ENCODE assay signal across 8 cellular contexts in genomic region chr11:14892036-14892556, GRCh38. TPM values are rescaled to one million over a fixed set of nuclear protein-coding genes. Genes with fewer than 3 reads are reported as not detected.
DNase-seq lines count a peak whose midpoint lies in the region; ATAC-seq and TF ChIP-seq lines count a peak whose summit lies in the region.

Gene CYP2R1 (minus strand): TSS chr11:14892231. CDS start chr11:14892205, 26 bp downstream.

- peak within 1 kb of the TSS; percentile 78 for H3K27ac ChIP-seq in BLaER1
- peak within 1 kb of the TSS; percentile 99 for H3K27ac ChIP-seq in colonic mucosa

- H3K27ac Mint-ChIP-seq in activated CD4-positive, alpha-beta T cell treated with anti-CD3 and anti-CD28 coated beads, Interleukin-2, amount 10 ng/mL, durations not matched to agents 24 days and 14 days = peak within 1 kb of the TSS; percentile 99

- peak within 1 kb of the TSS; percentile 82 for H3K4me2 ChIP-seq in BLaER1

- H3K4me1 ChIP-seq in BLaER1 (peaks cover 36% of the 10 kb centered on the region), colonic mucosa (no peaks in the 10 kb centered on the region)

- DNase-seq in NCI-H526 (lab: John Stamatoyannopoulos, UW) (peak; percentile 98 to 99), colonic mucosa (peak; percentile 99), left kidney (ENCODE audit: low read depth, low spot score) (peak; percentile 99)
- peak; percentile 98 for DNase-seq in activated CD4-positive, alpha-beta T cell treated with anti-CD3 and anti-CD28 coated beads, Interleukin-2, amount 10 ng/mL, durations not matched to agents 24 days and 14 days
- DNase-seq in stimulated activated CD4-positive, alpha-beta T cell treated with anti-CD3 and anti-CD28 coated beads, Interleukin-2, amount 100 ng/mL, for 24 hours = peak; percentile 87

- H3K9ac ChIP-seq in BLaER1 = peak within 1 kb of the TSS; percentile 78
- H3K9ac ChIP-seq in colonic mucosa (ENCODE audit: low read depth in 2 of 2, low read length in 2 of 2) = peak within 1 kb of the TSS; percentile 93

- H3K4me3 Mint-ChIP-seq in activated CD4-positive, alpha-beta T cell treated with anti-CD3 and anti-CD28 coated beads, Interleukin-2, amount 10 ng/mL, durations not matched to agents 24 days and 14 days = peak within 1 kb of the TSS; percentile 93

- H3K4me3 ChIP-seq in BLaER1 (peak within 1 kb of the TSS; percentile 77), colonic mucosa (peak within 1 kb of the TSS; percentile 75)

- intact Hi-C loops in activated CD4-positive, alpha-beta T cell treated with anti-CD3 and anti-CD28 coated beads, Interleukin-2, amount 10 ng/mL, durations not matched to agents 24 days and 14 days (cut with micrococcal nuclease) = loop anchor here (5.0 to 10.0 kb wide), 3 partner anchors 355 to 1605 kb away; no protein-coding TSS in a partner anchor
- intact Hi-C loops in colonic mucosa (cut with DNase I) = loop anchor here (10.0 kb wide), 1 partner anchor 247 kb away; the partner anchor contains the start of gene PDE3B

- no peak for TF ChIP-seq CTCF in colonic mucosa (IDR thresholded peaks at IDR 0.05)

- H3K27me3 ChIP-seq in BLaER1 (no peaks in the 10 kb centered on the region), colonic mucosa (no peaks in the 10 kb centered on the region)

- peak; percentile 97 for ATAC-seq in GM19328 (IDR thresholded peaks at IDR 0.05; ENCODE audit: unreplicated experiment)
- peak; percentile 91 for ATAC-seq in HG03469 (IDR thresholded peaks at IDR 0.05; ENCODE audit: unreplicated experiment)

- no peaks in the 10 kb centered on the region for H3K27me3 Mint-ChIP-seq in activated CD4-positive, alpha-beta T cell treated with anti-CD3 and anti-CD28 coated beads, Interleukin-2, amount 10 ng/mL, durations not matched to agents 24 days and 14 days

- peaks cover 22% of the 10 kb centered on the region for H3K36me3 Mint-ChIP-seq in activated CD4-positive, alpha-beta T cell treated with anti-CD3 and anti-CD28 coated beads, Interleukin-2, amount 10 ng/mL, durations not matched to agents 24 days and 14 days (ENCODE audit: low read depth)

- no peaks in the 10 kb centered on the region for H4K20me1 ChIP-seq in BLaER1

- H3K4me1 Mint-ChIP-seq in activated CD4-positive, alpha-beta T cell treated with anti-CD3 and anti-CD28 coated beads, Interleukin-2, amount 10 ng/mL, durations not matched to agents 24 days and 14 days = peaks cover 53% of the 10 kb centered on the region

- H3K9me3 Mint-ChIP-seq in activated CD4-positive, alpha-beta T cell treated with anti-CD3 and anti-CD28 coated beads, Interleukin-2, amount 10 ng/mL, durations not matched to agents 24 days and 14 days = no peaks in the 10 kb centered on the region

- H3K36me3 ChIP-seq in BLaER1 = no peaks in the 10 kb centered on the region
- no peaks in the 10 kb centered on the region for H3K36me3 ChIP-seq in colonic mucosa

- H3K9me3 ChIP-seq in BLaER1 = no peaks in the 10 kb centered on the region
- no peaks in the 10 kb centered on the region for H3K9me3 ChIP-seq in colonic mucosa

RNA-seq across cellular contexts. Expression of gene CYP2R1, which starts in this region (rescaled TPM):
- total RNA-seq in activated CD4-positive, alpha-beta T cell treated with anti-CD3 and anti-CD28 coated beads, Interleukin-2, amount 10 ng/mL, durations not matched to agents 24 days and 14 days = 13.1 and 13.7 TPM in 2 replicates
- 10 to 100 TPM; 11.1 to 17.7 TPM for total RNA-seq in colonic mucosa

Comparison
In these comparisons a context has a peak if more than half of its experiments do, and no peak if none do; other contexts are left out.
1. Peak in every context shown above with its lines: DNase-seq, ATAC-seq, H3K4me3 ChIP-seq and H3K27ac ChIP-seq.